ENCODE assay signal across 1 cellular context in genomic region chr7:116636997-116637396, GRCh38.
TF ChIP-seq lines count a peak whose summit lies in the region.

No MANE protein-coding gene starts in this region.

TF ChIP-seq in HEK293, 187 proteins besides CTCF, POLR2A, EP300 and RAD21 (continued from another document and continues in another):
- TF ChIP-seq OSR2 (tag by site-specific recombination; IDR thresholded peaks at IDR 0.05) (peak; percentile 83), SETDB1 (IDR thresholded peaks at IDR 0.05; ENCODE audit: insufficient read length, low read length) (no peak), ZNF48 (tag by site-specific recombination; IDR thresholded peaks at IDR 0.05) (no peak), OVOL3 (tag by site-specific recombination; IDR thresholded peaks at IDR 0.05) (peak; percentile 74; the same call in 1 of the 2 replicates), ZNF830 (tag by site-specific recombination; IDR thresholded peaks at IDR 0.05; ENCODE audit: low read depth) (no peak), YY2 (tag by site-specific recombination; IDR thresholded peaks at IDR 0.05) (no peak), ZNF354C (tag by site-specific recombination; IDR thresholded peaks at IDR 0.05; ENCODE audit: borderline replicate concordance, low read depth) (no peak), ZBTB20 (tag by site-specific recombination; IDR thresholded peaks at IDR 0.05) (no peak), ZNF274 (IDR thresholded peaks at IDR 0.05; ENCODE audit: low read length) (no peak), ZNF274 (tag by site-specific recombination; IDR thresholded peaks at IDR 0.05; ENCODE audit: borderline replicate concordance) (no peak), ZNF248 (tag by site-specific recombination; IDR thresholded peaks at IDR 0.05) (no peak), ZNF202 (tag by site-specific recombination; IDR thresholded peaks at IDR 0.05; ENCODE audit: borderline replicate concordance) (no peak), KLF16 (tag by site-specific recombination; IDR thresholded peaks at IDR 0.05) (no peak), ZXDB (tag by site-specific recombination; IDR thresholded peaks at IDR 0.05) (peak; percentile 52; the same call in 1 of the 2 replicates), ZNF391 (tag by site-specific recombination; IDR thresholded peaks at IDR 0.05; ENCODE audit: borderline replicate concordance, low read depth) (no peak), BCL6B (tag by site-specific recombination; IDR thresholded peaks at IDR 0.05) (peak; percentile 69; the same call in 1 of the 2 replicates), ZFHX2 (tag by site-specific recombination; conservative IDR thresholded peaks at IDR 0.05) (no peak), ZNF776 (tag by site-specific recombination; IDR thresholded peaks at IDR 0.05; ENCODE audit: borderline replicate concordance) (no peak), MZF1 (tag by site-specific recombination; IDR thresholded peaks at IDR 0.05; ENCODE audit: borderline replicate concordance) (0 out of 2 replicates have a peak, but pooled peaks have one; percentile 26), ZNF157 (tag by site-specific recombination; IDR thresholded peaks at IDR 0.05) (no peak), ZBTB10 (tag by site-specific recombination; IDR thresholded peaks at IDR 0.05) (no peak), PBX3 (CRISPR knock-in tag; IDR thresholded peaks at IDR 0.05) (no peak), ZNF2 (tag by site-specific recombination; IDR thresholded peaks at IDR 0.05) (0 out of 2 replicates have a peak, but pooled peaks have one; percentile 50), KLF9 (tag by site-specific recombination; IDR thresholded peaks at IDR 0.05; ENCODE audit: low read depth) (no peak), ZNF645 (tag by site-specific recombination; IDR thresholded peaks at IDR 0.05) (no peak), FEZF1 (tag by site-specific recombination; IDR thresholded peaks at IDR 0.05) (peak; percentile 94), ZNF561 (tag by site-specific recombination; IDR thresholded peaks at IDR 0.05; ENCODE audit: borderline replicate concordance) (0 out of 2 replicates have a peak, but pooled peaks have one; percentile 18), ZNF621 (tag by site-specific recombination; IDR thresholded peaks at IDR 0.05) (no peak), PRDM2 (tag by site-specific recombination; IDR thresholded peaks at IDR 0.05; ENCODE audit: borderline replicate concordance) (no peak), SP2 (tag by site-specific recombination; IDR thresholded peaks at IDR 0.05) (no peak), ZNF510 (tag by site-specific recombination; IDR thresholded peaks at IDR 0.05; ENCODE audit: insufficient replicate concordance) (no peak), ZBTB17 (tag by site-specific recombination; IDR thresholded peaks at IDR 0.05) (peak; percentile 59), ZBTB21 (tag by site-specific recombination; IDR thresholded peaks at IDR 0.05) (no peak), ZNF404 (tag by site-specific recombination; IDR thresholded peaks at IDR 0.05) (no peak), ZNF501 (tag by site-specific recombination; IDR thresholded peaks at IDR 0.05) (no peak), ZNF658 (tag by site-specific recombination; IDR thresholded peaks at IDR 0.05) (no peak), ZNF521 (tag by site-specific recombination; IDR thresholded peaks at IDR 0.05) (no peak), ZNF692 (tag by site-specific recombination; IDR thresholded peaks at IDR 0.05) (no peak)
- TF ChIP-seq, protein P1, sequence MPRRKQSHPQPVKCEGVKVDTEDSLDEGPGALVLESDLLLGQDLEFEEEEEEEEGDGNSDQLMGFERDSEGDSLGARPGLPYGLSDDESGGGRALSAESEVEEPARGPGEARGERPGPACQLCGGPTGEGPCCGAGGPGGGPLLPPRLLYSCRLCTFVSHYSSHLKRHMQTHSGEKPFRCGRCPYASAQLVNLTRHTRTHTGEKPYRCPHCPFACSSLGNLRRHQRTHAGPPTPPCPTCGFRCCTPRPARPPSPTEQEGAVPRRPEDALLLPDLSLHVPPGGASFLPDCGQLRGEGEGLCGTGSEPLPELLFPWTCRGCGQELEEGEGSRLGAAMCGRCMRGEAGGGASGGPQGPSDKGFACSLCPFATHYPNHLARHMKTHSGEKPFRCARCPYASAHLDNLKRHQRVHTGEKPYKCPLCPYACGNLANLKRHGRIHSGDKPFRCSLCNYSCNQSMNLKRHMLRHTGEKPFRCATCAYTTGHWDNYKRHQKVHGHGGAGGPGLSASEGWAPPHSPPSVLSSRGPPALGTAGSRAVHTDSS (tag by site-specific recombination; IDR thresholded peaks at IDR 0.05) = peak; percentile 31; the same call in 1 of the 2 replicates
- TF ChIP-seq, protein P2, sequence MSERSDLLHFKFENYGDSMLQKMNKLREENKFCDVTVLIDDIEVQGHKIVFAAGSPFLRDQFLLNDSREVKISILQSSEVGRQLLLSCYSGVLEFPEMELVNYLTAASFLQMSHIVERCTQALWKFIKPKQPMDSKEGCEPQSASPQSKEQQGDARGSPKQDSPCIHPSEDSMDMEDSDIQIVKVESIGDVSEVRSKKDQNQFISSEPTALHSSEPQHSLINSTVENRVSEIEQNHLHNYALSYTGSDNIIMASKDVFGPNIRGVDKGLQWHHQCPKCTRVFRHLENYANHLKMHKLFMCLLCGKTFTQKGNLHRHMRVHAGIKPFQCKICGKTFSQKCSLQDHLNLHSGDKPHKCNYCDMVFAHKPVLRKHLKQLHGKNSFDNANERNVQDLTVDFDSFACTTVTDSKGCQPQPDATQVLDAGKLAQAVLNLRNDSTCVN (tag by site-specific recombination; optimal IDR thresholded peaks at IDR 0.05) = no peak
- TF ChIP-seq, protein P3, sequence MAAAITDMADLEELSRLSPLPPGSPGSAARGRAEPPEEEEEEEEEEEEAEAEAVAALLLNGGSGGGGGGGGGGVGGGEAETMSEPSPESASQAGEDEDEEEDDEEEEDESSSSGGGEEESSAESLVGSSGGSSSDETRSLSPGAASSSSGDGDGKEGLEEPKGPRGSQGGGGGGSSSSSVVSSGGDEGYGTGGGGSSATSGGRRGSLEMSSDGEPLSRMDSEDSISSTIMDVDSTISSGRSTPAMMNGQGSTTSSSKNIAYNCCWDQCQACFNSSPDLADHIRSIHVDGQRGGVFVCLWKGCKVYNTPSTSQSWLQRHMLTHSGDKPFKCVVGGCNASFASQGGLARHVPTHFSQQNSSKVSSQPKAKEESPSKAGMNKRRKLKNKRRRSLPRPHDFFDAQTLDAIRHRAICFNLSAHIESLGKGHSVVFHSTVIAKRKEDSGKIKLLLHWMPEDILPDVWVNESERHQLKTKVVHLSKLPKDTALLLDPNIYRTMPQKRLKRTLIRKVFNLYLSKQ (tag by site-specific recombination; IDR thresholded peaks at IDR 0.05; ENCODE audit: borderline replicate concordance) = no peak
- TF ChIP-seq, protein P4, sequence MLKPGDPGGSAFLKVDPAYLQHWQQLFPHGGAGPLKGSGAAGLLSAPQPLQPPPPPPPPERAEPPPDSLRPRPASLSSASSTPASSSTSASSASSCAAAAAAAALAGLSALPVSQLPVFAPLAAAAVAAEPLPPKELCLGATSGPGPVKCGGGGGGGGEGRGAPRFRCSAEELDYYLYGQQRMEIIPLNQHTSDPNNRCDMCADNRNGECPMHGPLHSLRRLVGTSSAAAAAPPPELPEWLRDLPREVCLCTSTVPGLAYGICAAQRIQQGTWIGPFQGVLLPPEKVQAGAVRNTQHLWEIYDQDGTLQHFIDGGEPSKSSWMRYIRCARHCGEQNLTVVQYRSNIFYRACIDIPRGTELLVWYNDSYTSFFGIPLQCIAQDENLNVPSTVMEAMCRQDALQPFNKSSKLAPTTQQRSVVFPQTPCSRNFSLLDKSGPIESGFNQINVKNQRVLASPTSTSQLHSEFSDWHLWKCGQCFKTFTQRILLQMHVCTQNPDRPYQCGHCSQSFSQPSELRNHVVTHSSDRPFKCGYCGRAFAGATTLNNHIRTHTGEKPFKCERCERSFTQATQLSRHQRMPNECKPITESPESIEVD (tag by site-specific recombination; IDR thresholded peaks at IDR 0.05) = peak; percentile 86
